ENCODE assay signal across 6 cellular contexts in genomic region chr7:139463421-139463820, GRCh38. TPM values are rescaled to one million over a fixed set of nuclear protein-coding genes. Genes with fewer than 3 reads are reported as not detected.
"Had no signal": no experiment of that assay in that cellular context is flagged by ENCODE, and none has a peak within 500 bp of the region (broad histone marks: within the 10 kb centered on the region; RNA-seq: fewer than 3 reads in every experiment).

No MANE protein-coding gene starts in this region.

RNA-seq across cellular contexts. Expression of gene KLRG2, which starts 20.1 kb away (rescaled TPM):
- total RNA-seq: OCI-LY7, Peyer's patch, Right ventricle myocardium inferior, Right ventricle myocardium superior, RPMI7951, SJSA1 had no signal
